29 cellular contexts compared by ENCODE assay signal in the genomic region with DNA sequence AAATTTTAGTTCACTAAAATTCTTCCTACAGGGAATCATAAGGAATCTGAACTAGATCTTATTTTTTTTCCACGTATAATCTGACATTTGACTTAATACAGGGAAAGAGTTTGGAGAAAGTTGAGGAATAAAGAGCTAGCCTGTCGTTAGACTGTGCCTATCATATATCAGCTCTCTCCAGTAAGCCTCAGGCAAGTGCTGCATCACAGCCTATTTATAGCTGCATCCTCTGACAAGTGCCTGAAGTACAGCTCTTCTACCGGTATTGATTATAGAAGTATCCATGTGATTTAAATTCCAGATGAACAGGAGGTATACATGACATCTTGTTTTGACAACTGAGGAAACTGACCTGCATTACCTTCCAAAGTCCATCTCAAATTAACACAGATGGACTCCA.
DNase-seq lines count a peak whose midpoint lies in the region; ATAC-seq and TF ChIP-seq lines count a peak whose summit lies in the region.
"Had no signal": no experiment of that assay in that cellular context is flagged by ENCODE, and none has a peak within 500 bp of the region (broad histone marks: within the 10 kb centered on the region; RNA-seq: fewer than 3 reads in every experiment).

No MANE protein-coding gene starts in this region.

- CTCF ChIA-PET in SK-N-SH (lab: Yijun Ruan, JAX) (interaction anchor here (1.5 kb wide), 1 partner anchor 10 kb away, joined by 5 read pairs; no protein-coding TSS in a partner anchor), T-cell (lab: Charles Lee) (interaction anchor here in 1 of 2 donors (1.2 kb wide), 1 partner anchor 10 kb away, joined by 3 read pairs; no protein-coding TSS in a partner anchor)

- H3K79me2 ChIP-seq in SK-N-SH (ENCODE audit: insufficient read depth): no peaks in the 10 kb centered on the region; the same call in 1 of the 2 replicates

- POLR2A ChIA-PET in SK-N-SH (lab: Yijun Ruan, JAX) (no interaction called here), T-cell (lab: Charles Lee) (no interaction called here)

- H3K27me3 Mint-ChIP-seq in T-cell: no peaks in the 10 kb centered on the region
- H3K27me3 Mint-ChIP-seq: B cell; naive thymus-derived CD8-positive, alpha-beta T cell had no signal

- no peaks in the 10 kb centered on the region for H3F3A ChIP-seq in SK-N-SH (replicated peaks; ENCODE audit: insufficient read depth)

- intact Hi-C loops in psoas muscle (cut with DNase I): no loop called here

- no peak overlapping the region for H3K4me2 ChIP-seq in SK-N-SH

- H3K4me1 ChIP-seq in SK-N-SH (ENCODE audit: control insufficient read depth in 1 of 2, insufficient read depth in 2 of 2, low read depth in 1 of 2, low read length in 1 of 2) (no peaks in the 10 kb centered on the region), psoas muscle (no peaks in the 10 kb centered on the region)
- H3K4me1 ChIP-seq: SJSA1, spleen, suprapubic skin, uterus had no signal

- H3K27me3 ChIP-seq in SK-N-SH (ENCODE audit: insufficient read depth): no peaks in the 10 kb centered on the region
- H3K27me3 ChIP-seq in psoas muscle (ENCODE audit: insufficient read depth in 3 of 3, low read length in 2 of 3): no peaks in the 10 kb centered on the region
- H3K27me3 ChIP-seq: SJSA1, spleen, suprapubic skin, uterus had no signal

- H3K27ac Mint-ChIP-seq in T-cell: no peak overlapping the region
- H3K27ac Mint-ChIP-seq: activated naive CD4-positive, alpha-beta T cell treated with anti-CD3 and anti-CD28 coated beads for 36 hours; B cell; naive thymus-derived CD8-positive, alpha-beta T cell; stimulated activated effector memory CD8-positive, alpha-beta T cell treated with anti-CD3 and anti-CD28 coated beads, Interleukin-12 subunit alpha, Interleukin-12 subunit beta, amount 100 ng/mL, for 72 hours had no signal

- H3K36me3 Mint-ChIP-seq in T-cell: no peaks in the 10 kb centered on the region
- H3K36me3 Mint-ChIP-seq: naive thymus-derived CD8-positive, alpha-beta T cell; stimulated activated effector memory CD8-positive, alpha-beta T cell treated with anti-CD3 and anti-CD28 coated beads, Interleukin-12 subunit alpha, Interleukin-12 subunit beta, amount 100 ng/mL, for 72 hours had no signal

- H3K9me3 ChIP-seq in SK-N-SH (no peaks in the 10 kb centered on the region), psoas muscle (no peaks in the 10 kb centered on the region)
- H3K9me3 ChIP-seq: SJSA1, spleen, suprapubic skin, uterus had no signal

- H3K4me3 ChIP-seq in SK-N-SH (ENCODE audit: low read depth in 2 of 2, low read length in 1 of 2): no peak overlapping the region
- peak overlapping the region; percentile 33 for H3K4me3 ChIP-seq in psoas muscle
- H3K4me3 ChIP-seq: SJSA1, spleen, suprapubic skin, uterus had no signal

- no peak for TF ChIP-seq RAD21 in SK-N-SH (IDR thresholded peaks at IDR 0.05; ENCODE audit: low read length)

- H3K36me3 ChIP-seq in SK-N-SH (replicated peaks in 1 of 2; ENCODE audit: control insufficient read depth in 1 of 2, insufficient read depth in 2 of 2, low read length in 1 of 2) (no peaks in the 10 kb centered on the region), psoas muscle (ENCODE audit: insufficient read depth in 1 of 2, low read depth in 1 of 2) (no peaks in the 10 kb centered on the region)
- H3K36me3 ChIP-seq: SJSA1, spleen, suprapubic skin, uterus had no signal

- no peak overlapping the region for H3K4me3 Mint-ChIP-seq in T-cell
- H3K4me3 Mint-ChIP-seq: activated naive CD4-positive, alpha-beta T cell treated with anti-CD3 and anti-CD28 coated beads for 36 hours; B cell; naive thymus-derived CD8-positive, alpha-beta T cell; stimulated activated effector memory CD8-positive, alpha-beta T cell treated with anti-CD3 and anti-CD28 coated beads, Interleukin-12 subunit alpha, Interleukin-12 subunit beta, amount 100 ng/mL, for 72 hours had no signal

- TF ChIP-seq CTCF in SK-N-SH (IDR thresholded peaks at IDR 0.05): no peak
- TF ChIP-seq CTCF in psoas muscle (IDR thresholded peaks at IDR 0.05): no peak

- ATAC-seq in SK-N-SH treated with all-trans-retinoic acid at 6 μM for 48 hours (peak; percentile 77), psoas muscle (peak; percentile 85 to 99 (median 98)), T-cell (replicated peaks in 1 of 4) (no peak)
- ATAC-seq: HepG2; naive thymus-derived CD8-positive, alpha-beta T cell; Panc1; stimulated activated effector memory CD8-positive, alpha-beta T cell treated with anti-CD3 and anti-CD28 coated beads, Interleukin-12 subunit alpha, Interleukin-12 subunit beta, amount 100 ng/mL, for 72 hours had no signal

- H2AFZ ChIP-seq in SK-N-SH (ENCODE audit: low read depth): no peak overlapping the region

- in situ Hi-C loops in G401 (cut with HindIII; ENCODE audit: low sequenced_read_pairs): no loop called here

- no peaks in the 10 kb centered on the region for H3K4me1 Mint-ChIP-seq in T-cell
- H3K4me1 Mint-ChIP-seq: B cell; naive thymus-derived CD8-positive, alpha-beta T cell; stimulated activated effector memory CD8-positive, alpha-beta T cell treated with anti-CD3 and anti-CD28 coated beads, Interleukin-12 subunit alpha, Interleukin-12 subunit beta, amount 100 ng/mL, for 72 hours had no signal

- H3K9me3 Mint-ChIP-seq in T-cell: peaks cover 0 to 3% (median 0%) of the 10 kb centered on the region in 3 donors
- H3K9me3 Mint-ChIP-seq: activated naive CD4-positive, alpha-beta T cell treated with anti-CD3 and anti-CD28 coated beads for 36 hours; naive thymus-derived CD8-positive, alpha-beta T cell had no signal

- no peak overlapping the region for H3K9ac ChIP-seq in SK-N-SH

- 6% methylated on average over 3 of the region's 3 CpGs for WGBS in SK-N-SH (ENCODE audit: low lambda C conversion rate)
- 16 to 30% (median 24%) methylated on average over 3 of the region's 3 CpGs for WGBS in psoas muscle, 3 donors

- no peaks in the 10 kb centered on the region for H4K20me1 ChIP-seq in SK-N-SH (ENCODE audit: insufficient read depth)

- H3K27ac ChIP-seq in SK-N-SH (ENCODE audit: low read depth in 2 of 2, low read length in 1 of 2) (no peak overlapping the region), psoas muscle (no peak overlapping the region)
- H3K27ac ChIP-seq: SJSA1, spleen, suprapubic skin, uterus had no signal

- DNase-seq in SK-N-SH (no peak), NCI-H510A (lab: John Stamatoyannopoulos, UW) (peak; percentile 0), fibroblast of peridontal ligament (ENCODE audit: extremely low read depth) (peak; percentile 18), psoas muscle (no peak), T-cell (no peak), G401 (ENCODE audit: low spot score) (no peak), ureter (ENCODE audit: low spot score) (no peak)
- DNase-seq: activated CD4-positive, alpha-beta T cell treated with anti-CD3 and anti-CD28 coated beads for 4 hours; activated naive CD4-positive, alpha-beta T cell treated with anti-CD3 and anti-CD28 coated beads for 36 hours; activated T-cell treated with anti-CD3 and anti-CD28 coated beads, Interleukin-2, amount 50 U/mL, for 48 hours; amygdala; dermis blood vessel endothelial cell; DMS153; H7; naive thymus-derived CD8-positive, alpha-beta T cell; NCI-H1092; NCI-H2029; NCI-H446 treated with DMSO at 0.1 percent for 48 hours; occipital lobe; spleen; stimulated activated CD4-positive, alpha-beta T cell treated with anti-CD3 and anti-CD28 coated beads, Interleukin-2, amount 100 ng/mL, for 48 hours; uterus had no signal

- no peak for TF ChIP-seq EP300 in SK-N-SH (IDR thresholded peaks at IDR 0.05; ENCODE audit: borderline replicate concordance in 1 of 2, low read depth in 1 of 2, low read length in 1 of 2)

- no peaks in the 10 kb centered on the region for H3K9me2 ChIP-seq in SK-N-SH

TF ChIP-seq in SK-N-SH treated with all-trans-retinoic acid at 6 μM for 48 hours, 23 proteins besides CTCF, POLR2A, EP300 and RAD21 (continues in another document):
- TF ChIP-seq BACH2 (CRISPR knock-in tag; IDR thresholded peaks at IDR 0.05; ENCODE audit: borderline replicate concordance) (no peak), RARB (CRISPR knock-in tag; IDR thresholded peaks at IDR 0.05) (no peak), TCF4 (CRISPR knock-in tag; IDR thresholded peaks at IDR 0.05; ENCODE audit: borderline replicate concordance) (no peak), TOX (CRISPR knock-in tag; IDR thresholded peaks at IDR 0.05; ENCODE audit: borderline replicate concordance) (no peak), OSR1 (CRISPR knock-in tag; IDR thresholded peaks at IDR 0.05) (no peak)
- TF ChIP-seq, protein P1, sequence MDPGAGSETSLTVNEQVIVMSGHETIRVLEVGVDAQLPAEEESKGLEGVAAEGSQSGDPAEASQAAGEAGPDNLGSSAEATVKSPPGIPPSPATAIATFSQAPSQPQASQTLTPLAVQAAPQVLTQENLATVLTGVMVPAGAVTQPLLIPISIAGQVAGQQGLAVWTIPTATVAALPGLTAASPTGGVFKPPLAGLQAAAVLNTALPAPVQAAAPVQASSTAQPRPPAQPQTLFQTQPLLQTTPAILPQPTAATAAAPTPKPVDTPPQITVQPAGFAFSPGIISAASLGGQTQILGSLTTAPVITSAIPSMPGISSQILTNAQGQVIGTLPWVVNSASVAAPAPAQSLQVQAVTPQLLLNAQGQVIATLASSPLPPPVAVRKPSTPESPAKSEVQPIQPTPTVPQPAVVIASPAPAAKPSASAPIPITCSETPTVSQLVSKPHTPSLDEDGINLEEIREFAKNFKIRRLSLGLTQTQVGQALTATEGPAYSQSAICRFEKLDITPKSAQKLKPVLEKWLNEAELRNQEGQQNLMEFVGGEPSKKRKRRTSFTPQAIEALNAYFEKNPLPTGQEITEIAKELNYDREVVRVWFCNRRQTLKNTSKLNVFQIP (CRISPR knock-in tag; IDR thresholded peaks at IDR 0.05; ENCODE audit: borderline replicate concordance, low read depth): no peak

TF ChIP-seq in SK-N-SH, 30 proteins besides CTCF, POLR2A, EP300 and RAD21 (continues in another document):
- no peak for TF ChIP-seq RCOR1 (IDR thresholded peaks at IDR 0.05; ENCODE audit: low read length)
- no peak for TF ChIP-seq NRF1 (IDR thresholded peaks at IDR 0.05; ENCODE audit: low read depth, low read length)
- no peak for TF ChIP-seq TEAD4 (IDR thresholded peaks at IDR 0.05; ENCODE audit: borderline replicate concordance, insufficient read depth)
- TF ChIP-seq MXI1 (IDR thresholded peaks at IDR 0.05; ENCODE audit: low read depth, low read length): no peak
- no peak for TF ChIP-seq FOXJ3 (CRISPR knock-in tag; IDR thresholded peaks at IDR 0.05)
- no peak for TF ChIP-seq TCF12 (IDR thresholded peaks at IDR 0.05)
- no peak for TF ChIP-seq USF1 (IDR thresholded peaks at IDR 0.05; ENCODE audit: borderline replicate concordance, low read depth)
- TF ChIP-seq NFIC (IDR thresholded peaks at IDR 0.05; ENCODE audit: borderline replicate concordance): no peak
- TF ChIP-seq SMC3 (IDR thresholded peaks at IDR 0.05; ENCODE audit: low read depth, low read length): no peak
- TF ChIP-seq YY1 (IDR thresholded peaks at IDR 0.05; ENCODE audit: low read depth): no peak

Comparison
In these comparisons a context has a peak if more than half of its experiments do, and no peak if none do; other contexts are left out.
1. ATAC-seq: peak in SK-N-SH treated with all-trans-retinoic acid at 6 μM for 48 hours (single experiment) and psoas muscle (4 of 4); none in T-cell (0 of 4).
2. DNase-seq: peak in NCI-H510A (single experiment) and fibroblast of peridontal ligament (single experiment); none in SK-N-SH (single experiment), psoas muscle (0 of 2), T-cell (0 of 34), G401 (single experiment) and ureter (single experiment).